ENCODE assay signal across 1 cellular context in genomic region chr9:110192531-110193326, GRCh38.
TF ChIP-seq lines count a peak whose summit lies in the region.

No MANE protein-coding gene starts in this region.

TF ChIP-seq in HepG2, 621 proteins besides CTCF, POLR2A, EP300 and RAD21:
- TF ChIP-seq RERE (CRISPR knock-in tag; IDR thresholded peaks at IDR 0.05; ENCODE audit: low read depth), result no peak
- TF ChIP-seq U2AF1 (optimal IDR thresholded peaks at IDR 0.05; ENCODE audit: low read depth, low read length), result no peak
- no peak for TF ChIP-seq ZNF530 (CRISPR knock-in tag; IDR thresholded peaks at IDR 0.05; ENCODE audit: low read depth)
- no peak for TF ChIP-seq ATM (IDR thresholded peaks at IDR 0.05; ENCODE audit: borderline replicate concordance)
- no peak for TF ChIP-seq ZNF124 (CRISPR knock-in tag; IDR thresholded peaks at IDR 0.05)
- TF ChIP-seq ZNF460 (CRISPR knock-in tag; IDR thresholded peaks at IDR 0.05; ENCODE audit: borderline replicate concordance), result 0 out of 2 replicates have a peak, but pooled peaks have one; percentile 39
- TF ChIP-seq KDM4B (CRISPR knock-in tag; IDR thresholded peaks at IDR 0.05), result no peak
